12 cellular contexts compared by ENCODE assay signal in the genomic region with DNA sequence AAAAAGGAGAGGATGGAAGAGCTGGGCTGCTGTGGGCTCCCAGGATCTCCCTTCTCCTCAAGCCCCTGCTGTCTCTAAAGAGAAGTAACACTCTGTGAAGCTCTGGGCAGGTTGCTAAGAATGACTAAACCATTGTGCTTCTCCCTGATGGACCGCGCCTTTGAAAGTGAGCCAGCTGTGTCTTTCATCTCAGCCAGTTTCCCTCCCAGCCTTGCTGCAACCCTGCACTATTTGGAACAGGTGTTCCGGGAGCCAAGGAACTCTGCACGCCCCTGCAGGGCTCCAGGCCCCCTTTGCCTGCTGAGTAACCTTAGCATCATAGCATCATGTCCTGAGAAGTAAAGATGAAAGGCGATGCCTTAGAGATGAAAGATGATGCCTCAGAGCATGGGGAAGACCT. TPM values are rescaled to one million over a fixed set of nuclear protein-coding genes. Genes with fewer than 3 reads are reported as not detected.
DNase-seq lines count a peak whose midpoint lies in the region; ATAC-seq and TF ChIP-seq lines count a peak whose summit lies in the region.
"Had no signal": no experiment of that assay in that cellular context is flagged by ENCODE, and none has a peak within 500 bp of the region (broad histone marks: within the 10 kb centered on the region; RNA-seq: fewer than 3 reads in every experiment).

No MANE protein-coding gene starts in this region.

- H3K4me3 Mint-ChIP-seq in HFFc6 = no peak overlapping the region
- H3K4me3 Mint-ChIP-seq: naive B cell had no signal

- H3K27ac Mint-ChIP-seq in HFFc6 = no peak overlapping the region

- H3K4me3 ChIP-seq in WI38 (ENCODE audit: low read depth, low read length) (no peak overlapping the region), upper lobe of right lung (no peak overlapping the region)
- H3K4me3 ChIP-seq: spleen, vagina had no signal

- H3K27ac ChIP-seq in upper lobe of right lung = no peak overlapping the region
- H3K27ac ChIP-seq: spleen, vagina had no signal

- ATAC-seq in upper lobe of right lung = no peak
- no peak for ATAC-seq in SK-N-SH treated with all-trans-retinoic acid at 6 μM for 48 hours

- no peaks in the 10 kb centered on the region for H3K9me3 Mint-ChIP-seq in HFFc6

- H3K4me1 Mint-ChIP-seq in HFFc6 (ENCODE audit: low read depth) = peaks cover 7% of the 10 kb centered on the region; the same call in 1 of the 2 replicates
- H3K4me1 Mint-ChIP-seq: naive B cell had no signal

- no peaks in the 10 kb centered on the region for H3K36me3 ChIP-seq in upper lobe of right lung
- H3K36me3 ChIP-seq: spleen, vagina had no signal

- H3K36me3 Mint-ChIP-seq in HFFc6 (ENCODE audit: low read depth) = no peaks in the 10 kb centered on the region
- H3K36me3 Mint-ChIP-seq: naive B cell had no signal

- peaks cover 42% of the 10 kb centered on the region for H3K27me3 Mint-ChIP-seq in HFFc6 (ENCODE audit: insufficient read depth)

- no peaks in the 10 kb centered on the region for H3K9me3 ChIP-seq in upper lobe of right lung
- H3K9me3 ChIP-seq: spleen, vagina had no signal

- no peaks in the 10 kb centered on the region for H3K4me1 ChIP-seq in upper lobe of right lung
- H3K4me1 ChIP-seq: vagina had no signal

- TF ChIP-seq CTCF in HFFc6 (IDR thresholded peaks at IDR 0.05) = no peak
- 0 out of 2 replicates have a peak, but pooled peaks have one; percentile 5 for TF ChIP-seq CTCF in WI38 (IDR thresholded peaks at IDR 0.05; ENCODE audit: low read depth, low read length)
- no peak for TF ChIP-seq CTCF in upper lobe of right lung (IDR thresholded peaks at IDR 0.05)

- H3K27me3 ChIP-seq in upper lobe of right lung = no peaks in the 10 kb centered on the region
- H3K27me3 ChIP-seq: vagina had no signal

- DNase-seq in AG08395 (ENCODE audit: low spot score) (peak; percentile 59), HFFc6 (peak; percentile 30), glomerular visceral epithelial cell (ENCODE audit: extremely low spot score) (peak; percentile 45), putamen (ENCODE audit: low spot score) (no peak), upper lobe of right lung (no peak)
- DNase-seq in activated CD4-positive, alpha-beta T cell treated with anti-CD3 and anti-CD28 coated beads, Interleukin-2, amount 50 U/mL, for 4 hours = no peak
- DNase-seq: GOT3, naive B cell, spleen had no signal

- intact Hi-C loops in upper lobe of right lung (cut with DNase I) = no loop called here

TF ChIP-seq in SK-N-SH treated with all-trans-retinoic acid at 6 μM for 48 hours, 23 proteins besides CTCF, POLR2A, EP300 and RAD21:
- no peak for TF ChIP-seq RARB (CRISPR knock-in tag; IDR thresholded peaks at IDR 0.05)

RNA-seq across cellular contexts. Expression of gene SMIM20, which starts 39.7 kb away (rescaled TPM):
- 10 to 100 TPM; 18.9 to 26.7 (median 22.0) TPM for total RNA-seq in HFFc6 (2021; fragmentation: NEBNext Ultra II Directional; extraction: Animal tissue kit (Norgen Biotek cat#: 25700))
- 25.2 TPM for total RNA-seq in upper lobe of right lung

Comparison
In these comparisons a context has a peak if more than half of its experiments do, and no peak if none do; other contexts are left out.
1. DNase-seq: peak in AG08395 (single experiment), HFFc6 (single experiment) and glomerular visceral epithelial cell (single experiment); none in putamen (single experiment), upper lobe of right lung (single experiment) and activated CD4-positive, alpha-beta T cell treated with anti-CD3 and anti-CD28 coated beads, Interleukin-2, amount 50 U/mL, for 4 hours (0 of 2).